Comparison of ENCODE assay signal across 8 cellular contexts in the genomic region with DNA sequence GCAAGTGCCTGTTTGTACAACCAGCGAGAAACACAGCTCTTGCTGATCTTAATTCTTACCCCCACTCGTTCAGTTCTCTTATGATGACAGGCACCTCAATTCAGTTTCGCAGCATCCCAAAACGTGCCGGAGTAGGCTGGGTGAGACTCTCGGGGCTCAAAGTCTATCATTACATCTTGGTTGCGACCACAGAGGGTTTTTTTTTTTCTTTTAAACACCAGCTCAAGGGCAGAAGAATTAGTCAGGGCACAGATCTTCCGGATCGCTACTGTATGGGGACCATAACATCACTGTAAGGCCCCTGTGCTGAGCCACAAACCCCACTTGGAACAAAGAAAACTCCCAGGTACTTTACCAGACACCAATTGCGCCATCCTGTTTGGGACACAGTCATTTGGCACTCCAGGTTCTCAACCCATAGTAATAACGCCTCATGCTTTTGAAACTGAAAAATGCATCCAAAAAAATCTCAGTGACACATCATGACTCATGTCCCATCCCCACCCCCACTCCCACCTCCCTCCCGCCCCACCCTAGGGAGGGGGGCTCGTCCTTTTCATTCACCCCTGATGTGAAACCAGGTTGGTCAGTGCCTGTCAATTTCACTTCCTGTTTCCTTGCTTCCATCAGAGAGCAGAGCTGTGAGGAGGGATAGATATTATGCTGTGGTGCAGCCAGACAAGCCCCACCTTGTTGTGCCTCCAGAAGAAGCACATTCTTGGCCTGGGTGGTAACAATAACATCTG. TPM values are rescaled to one million over a fixed set of nuclear protein-coding genes. Genes with fewer than 3 reads are reported as not detected.
DNase-seq lines count a peak whose midpoint lies in the region; ATAC-seq lines count a peak whose summit lies in the region.

No MANE protein-coding gene starts in this region.

- no peak overlapping the region for H3K4me3 ChIP-seq in esophagus (ENCODE audit: low read depth in 1 of 2, low read length in 2 of 2)

- H3K4me1 ChIP-seq in esophagus (ENCODE audit: control insufficient read depth in 2 of 2, insufficient read depth in 2 of 2, low read length in 1 of 2), result peaks cover 0 to 2% of the 10 kb centered on the region in 2 donors

- H3K9me3 ChIP-seq in esophagus (ENCODE audit: control insufficient read depth in 2 of 2, insufficient read depth in 1 of 2, low read depth in 1 of 2, low read length in 1 of 2), result no peaks in the 10 kb centered on the region

- peak overlapping the region; percentile 63 to 82 for H3K27ac ChIP-seq in esophagus (ENCODE audit: low read depth in 2 of 2, low read length in 1 of 2)

- peak; percentile 87 for ATAC-seq in GM21447 (IDR thresholded peaks at IDR 0.05; ENCODE audit: unreplicated experiment)

- no peaks in the 10 kb centered on the region for H3K36me3 ChIP-seq in esophagus (ENCODE audit: control insufficient read depth in 2 of 2, insufficient read depth in 2 of 2, low read length in 1 of 2)

- WGBS in esophagus, 2 donors, result 46 to 52% methylated on average over 13 of the region's 13 CpGs

- DNase-seq in CD1c-positive myeloid dendritic cell (ENCODE audit: extremely low spot score) (peak; percentile 90), HT1080 (ENCODE audit: low read depth) (peak; percentile 59), NCI-H510A treated with DMSO at 0.1 percent for 48 hours (lab: John Stamatoyannopoulos, UW) (no peak), DMS153 (lab: John Stamatoyannopoulos, UW) (no peak)
- DNase-seq in activated CD4-positive, alpha-beta T cell treated with anti-CD3 and anti-CD28 coated beads, Interleukin-2, amount 50 U/mL, for 24 hours (ENCODE audit: low read depth in 1 of 2, low spot score in 1 of 2), result peak; percentile 71 to 88
- DNase-seq in stimulated activated CD8-positive, alpha-beta memory T cell treated with anti-CD3 and anti-CD28 coated beads, Interleukin-7, amount 100 ng/mL, for 4 hours (ENCODE audit: low read depth in 2 of 2), result peak; percentile 60 to 65

- no peaks in the 10 kb centered on the region for H3K27me3 ChIP-seq in esophagus (ENCODE audit: control insufficient read depth in 1 of 2, insufficient read depth in 2 of 2, low read length in 2 of 2)

RNA-seq across cellular contexts. Expression of a gene that starts 41.0 kb away (rescaled TPM):
- total RNA-seq in HT1080 (2014; rRNA removed; shearing (Covaris generic)), result not detected in 2 replicates
- not detected in 2 replicates for polyA plus RNA-seq in HT1080 (2015; cell fraction: cytosol; rRNA removed)
- not detected in 2 replicates for polyA plus RNA-seq in HT1080 (2015; cell fraction: nucleus; rRNA removed)
- under 1 TPM; 0.39 to 0.52 TPM for polyA plus RNA-seq in esophagus

Comparison
In these comparisons a context has a peak if more than half of its experiments do, and no peak if none do; other contexts are left out.
1. DNase-seq: peak in CD1c-positive myeloid dendritic cell (single experiment), HT1080 (single experiment), activated CD4-positive, alpha-beta T cell treated with anti-CD3 and anti-CD28 coated beads, Interleukin-2, amount 50 U/mL, for 24 hours (2 of 2) and stimulated activated CD8-positive, alpha-beta memory T cell treated with anti-CD3 and anti-CD28 coated beads, Interleukin-7, amount 100 ng/mL, for 4 hours (2 of 2); none in NCI-H510A treated with DMSO at 0.1 percent for 48 hours (single experiment) and DMS153 (single experiment).